Comparison of ENCODE assay signal across 18 cellular contexts in genomic region chr9:18274693-18275092, GRCh38.
DNase-seq lines count a peak whose midpoint lies in the region; ATAC-seq and TF ChIP-seq lines count a peak whose summit lies in the region.
"Had no signal": no experiment of that assay in that cellular context is flagged by ENCODE, and none has a peak within 500 bp of the region (broad histone marks: within the 10 kb centered on the region; RNA-seq: fewer than 3 reads in every experiment).

No MANE protein-coding gene starts in this region.

- peak; percentile 14 for DNase-seq in NCI-H748 (lab: John Stamatoyannopoulos, UW; ENCODE audit: unreplicated experiment)
- no peak for DNase-seq in NCI-H748 treated with DMSO at 0.1 percent for 48 hours (lab: John Stamatoyannopoulos, UW)
- DNase-seq in cardiac fibroblast (ENCODE audit: low read depth in 2 of 2) = peak; percentile 76 to 86
- peak; percentile 60 for DNase-seq in glomerular endothelial cell (ENCODE audit: extremely low read depth, low read depth, low spot score)
- no peak for DNase-seq in AG08395 (ENCODE audit: low spot score)
- DNase-seq in lower leg skin (ENCODE audit: low spot score in 2 of 2) = no peak
- DNase-seq: ACHN; activated CD4-positive, alpha-beta T cell treated with anti-CD3 and anti-CD28 coated beads for 36 hours; activated CD8-positive, alpha-beta memory T cell treated with anti-CD3 and anti-CD28 coated beads, Interleukin-2, amount 50 U/mL, for 48 hours; activated naive CD4-positive, alpha-beta T cell treated with anti-CD3 and anti-CD28 coated beads, Interleukin-2, amount 10 ng/mL, durations not matched to agents 7 days and 5 days; naive thymus-derived CD8-positive, alpha-beta T cell; NCI-H1694 treated with DMSO at 0.1 percent for 48 hours; NCI-H82; T-helper 2 cell had no signal

- TF ChIP-seq CTCF in cardiac fibroblast (IDR thresholded peaks at IDR 0.05; ENCODE audit: low read depth, low read length) = no peak
- no peak for TF ChIP-seq CTCF in lower leg skin (IDR thresholded peaks at IDR 0.05)

- 3 to 8% methylated on average over 1 of the region's 1 CpG for WGBS in lower leg skin, 2 donors

- ATAC-seq in HG02884 (IDR thresholded peaks at IDR 0.05; ENCODE audit: unreplicated experiment) = no peak
- ATAC-seq in GM18870 (IDR thresholded peaks at IDR 0.05; ENCODE audit: unreplicated experiment) = no peak
- ATAC-seq: activated CD4-positive, alpha-beta T cell treated with anti-CD3 and anti-CD28 coated beads for 36 hours; naive thymus-derived CD8-positive, alpha-beta T cell had no signal

- intact Hi-C loops in lower leg skin (cut with DNase I; ENCODE audit: low total_unique reads) = no loop called here

- no peak overlapping the region for H3K4me3 ChIP-seq in cardiac fibroblast (replicated peaks in 1 of 2; ENCODE audit: low read depth in 2 of 2, low read length in 2 of 2)
- no peak overlapping the region for H3K4me3 ChIP-seq in lower leg skin (ENCODE audit: low read depth, poor library complexity, severe bottlenecking)
- H3K4me3 ChIP-seq: hepatocyte, prostate gland had no signal

- TF ChIP-seq POLR2A in lower leg skin (IDR thresholded peaks at IDR 0.05) = no peak

Comparison
In these comparisons a context has a peak if more than half of its experiments do, and no peak if none do; other contexts are left out.
1. DNase-seq: peak in NCI-H748 (single experiment), cardiac fibroblast (2 of 2) and glomerular endothelial cell (single experiment); none in NCI-H748 treated with DMSO at 0.1 percent for 48 hours (single experiment), AG08395 (single experiment) and lower leg skin (0 of 2).